10 cellular contexts compared by ENCODE assay signal in the genomic region with DNA sequence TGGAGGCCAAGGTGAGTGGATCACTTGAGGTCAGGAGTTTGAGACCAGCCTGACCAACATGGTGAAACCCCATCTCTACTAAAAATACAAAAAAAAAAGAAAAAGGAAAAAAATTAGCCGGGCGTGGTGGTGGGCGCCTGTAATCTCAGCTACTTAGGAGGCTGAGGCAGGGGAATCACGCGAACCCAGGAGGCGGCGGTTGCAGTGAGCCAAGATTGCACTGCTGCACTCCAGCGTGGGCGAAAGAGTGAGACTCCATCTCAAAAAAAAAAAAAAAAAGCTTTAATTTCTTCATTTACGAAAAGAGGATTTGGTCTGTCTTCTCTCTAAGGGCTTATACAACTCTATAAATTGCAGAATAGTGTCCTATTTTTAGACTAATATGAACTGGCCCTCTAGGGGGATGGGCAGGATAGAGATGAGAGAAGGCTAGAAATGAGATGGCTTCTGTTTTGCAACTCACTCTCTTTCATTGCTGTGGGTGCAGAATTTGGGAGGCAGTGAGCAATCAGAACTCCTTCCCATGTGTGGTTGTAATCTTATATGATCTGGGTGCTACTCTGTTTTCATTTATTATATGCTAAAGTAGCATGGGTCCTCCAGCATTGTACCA. TPM values are rescaled to one million over a fixed set of nuclear protein-coding genes. Genes with fewer than 3 reads are reported as not detected.
DNase-seq lines count a peak whose midpoint lies in the region; ATAC-seq, FAIRE-seq and TF ChIP-seq lines count a peak whose summit lies in the region.
"Had no signal": no experiment of that assay in that cellular context is flagged by ENCODE, and none has a peak within 500 bp of the region (broad histone marks: within the 10 kb centered on the region; RNA-seq: fewer than 3 reads in every experiment).

No MANE protein-coding gene starts in this region.

- TF ChIP-seq EP300 in GM12878 (IDR thresholded peaks at IDR 0.05; ENCODE audit: borderline replicate concordance in 1 of 2, control insufficient read depth in 1 of 2, low read depth in 2 of 2, low read length in 2 of 2), result no peak
- no peak for TF ChIP-seq EP300 in upper lobe of left lung (IDR thresholded peaks at IDR 0.05)

- H2AFZ ChIP-seq in GM12878 (ENCODE audit: control insufficient read depth, low read depth, low read length), result no peak overlapping the region

- H3K9me3 ChIP-seq in GM12878 (replicated peaks; ENCODE audit: control insufficient read depth, insufficient read depth, low read length) (no peaks in the 10 kb centered on the region; the same call in 2 of the 3 replicates), mucosa of descending colon (no peaks in the 10 kb centered on the region), upper lobe of left lung (no peaks in the 10 kb centered on the region)

- whole genome bisulfite sequencing in GM12878 (ENCODE audit: insufficient coverage, insufficient replicate concordance, low lambda C conversion rate, missing lambda C conversion rate), result 92% methylated on average over 10 of the region's 10 CpGs
- WGBS in upper lobe of left lung, 2 donors, result 74 to 79% methylated on average over 10 of the region's 10 CpGs

- no peak for TF ChIP-seq RAD21 in GM12878 (IDR thresholded peaks at IDR 0.05; ENCODE audit: insufficient read depth, low read depth, low read length)

- CTCF ChIA-PET in GM12878 (lab: Yijun Ruan, JAX), result interaction anchor here (0.7 to 3.9 kb wide), 3 partner anchors 10 to 137 kb away, joined by 3 to 26 read pairs (median 4); a partner anchor contains a TSS

- H3K27ac ChIP-seq in GM12878 (ENCODE audit: control insufficient read depth, insufficient read depth) (no peak overlapping the region), upper lobe of left lung (peak overlapping the region; percentile 41 to 68 (median 49))

- FAIRE-seq in GM12878 (lab: Jason Lieb, UNC), result no peak
- FAIRE-seq: endothelial cell of umbilical vein had no signal

- peak overlapping the region; percentile 39; the same call in 1 of the 2 replicates for H3K4me2 ChIP-seq in GM12878 (ENCODE audit: control insufficient read depth, insufficient read depth)

- intact Hi-C loops in Right ventricle myocardium inferior (cut with DNase I), result no loop called here
- intact Hi-C loops in cardiac septum (cut with DNase I), result no loop called here
- intact Hi-C loops in GM12878 (cut with micrococcal nuclease; ENCODE audit: unreplicated experiment), result no loop called here
- intact Hi-C loops in mucosa of descending colon (cut with DNase I, micrococcal nuclease), result no loop called here

- no peak for TF ChIP-seq CTCF in GM12878 (IDR thresholded peaks at IDR 0.05 in 2 of 3, conservative IDR thresholded peaks at IDR 0.05 in 1 of 3; ENCODE audit: control insufficient read depth in 2 of 3, extremely low read depth in 1 of 3, insufficient read depth in 1 of 3, low read depth in 3 of 3, low read length in 3 of 3)
- no peak for TF ChIP-seq CTCF in mucosa of descending colon (IDR thresholded peaks at IDR 0.05)
- no peak for TF ChIP-seq CTCF in upper lobe of left lung (IDR thresholded peaks at IDR 0.05)

- RAD21 ChIA-PET in GM12878 (lab: Charles Lee; ENCODE audit: unreplicated experiment), result interaction anchor here (0.7 to 1.7 kb wide), 3 partner anchors 23 to 176 kb away, joined by 3 to 5 read pairs (median 3); a partner anchor contains a TSS

- ATAC-seq in Right ventricle myocardium inferior (peak; percentile 65), GM12878 (peak; percentile 50), mucosa of descending colon (peak; percentile 9), upper lobe of left lung (ENCODE audit: low FRiP score in 2 of 2) (peak; percentile 21 to 68), HG03025 (IDR thresholded peaks at IDR 0.05; ENCODE audit: low FRiP score, unreplicated experiment) (no peak)

- TF ChIP-seq POLR2A in GM12878 (IDR thresholded peaks at IDR 0.05; ENCODE audit: low read depth, low read length) (no peak), upper lobe of left lung (IDR thresholded peaks at IDR 0.05) (no peak)

- peaks cover 91% of the 10 kb centered on the region for H3K79me2 ChIP-seq in GM12878 (ENCODE audit: control insufficient read depth, insufficient read depth, low read length)

- H3K4me3 ChIP-seq in GM12878 (no peak overlapping the region), mucosa of descending colon (no peak overlapping the region), upper lobe of left lung (no peak overlapping the region)

- DNase-seq in Right ventricle myocardium inferior (ENCODE audit: missing footprints) (no peak), cardiac septum (ENCODE audit: low spot score) (no peak), GM12878 (ENCODE audit: low read depth, low spot score) (no peak), mucosa of descending colon (no peak), upper lobe of left lung (peak in 1 of 2 donors; percentile 33), retina (no peak), DMS79 (lab: John Stamatoyannopoulos, UW) (no peak)
- DNase-seq: activated CD4-positive, CD25-positive, alpha-beta regulatory T cell treated with anti-CD3 and anti-CD28 coated beads, Interleukin-2, amount 50 U/mL, for 72 hours had no signal

- no peaks in the 10 kb centered on the region; the same call in 1 of the 2 replicates for H4K20me1 ChIP-seq in GM12878 (ENCODE audit: control insufficient read depth, insufficient read depth)

- H3K4me1 ChIP-seq in GM12878 (ENCODE audit: control insufficient read depth, insufficient read depth, low read length) (peaks cover 12% of the 10 kb centered on the region; the same call in 1 of the 2 replicates), mucosa of descending colon (ENCODE audit: low read depth) (peaks cover 18% of the 10 kb centered on the region), upper lobe of left lung (peaks cover 42 to 74% (median 69%) of the 10 kb centered on the region in 4 donors)

- POLR2A ChIA-PET in GM12878 (lab: Charles Lee), result interaction anchor here (0.6 to 1.2 kb wide), 4 partner anchors 17 to 767 kb away, joined by 3 to 6 read pairs (median 4); no protein-coding TSS in a partner anchor

- H3K27me3 ChIP-seq in GM12878 (replicated peaks in 1 of 2; ENCODE audit: control insufficient read depth in 2 of 2, insufficient read depth in 2 of 2, low read length in 1 of 2), result no peaks in the 10 kb centered on the region
- no peaks in the 10 kb centered on the region for H3K27me3 ChIP-seq in upper lobe of left lung

- SMC1A ChIA-PET in GM12878 (lab: Charles Lee; ENCODE audit: uncharacterized antibody, unreplicated experiment), result interaction anchor here (0.7 to 2.2 kb wide), 9 partner anchors 8 to 279 kb away, joined by 3 to 15 read pairs (median 5); a partner anchor contains a TSS

- H3K9ac ChIP-seq in GM12878 (ENCODE audit: control insufficient read depth, insufficient read depth, low read length), result no peak overlapping the region

- BruUV-seq in GM12878 (replicated peaks; lab: Mats Ljungman, UMichigan), result no TSS peak

- peaks cover 0 to 5% of the 10 kb centered on the region in 2 experiments; a peak in 1 of 4 replicates for H3K36me3 ChIP-seq in GM12878 (ENCODE audit: control insufficient read depth in 2 of 2, insufficient read depth in 2 of 2, low read length in 1 of 2)
- H3K36me3 ChIP-seq in mucosa of descending colon (ENCODE audit: low read depth), result no peaks in the 10 kb centered on the region
- H3K36me3 ChIP-seq in upper lobe of left lung, result no peaks in the 10 kb centered on the region

- in situ Hi-C loops in GM12878 (cut with MboI), result no loop called here

RNA-seq across cellular contexts. Expression of a gene that starts 11.3 kb away (rescaled TPM):
- total RNA-seq in Right ventricle myocardium inferior (5.2 TPM), cardiac septum (4.8 TPM), GM12878 (2014; rRNA removed) (15.0 and 16.0 TPM in 2 replicates), GM12878 (2014; rRNA removed; fragmentation: Illumina TruSeq; extraction: Trizol) (11.4 and 12.6 TPM in 2 replicates), GM12878 (2021) (12.7 and 13.3 TPM in 2 replicates), mucosa of descending colon (10 to 100 TPM; 15.2 to 26.4 (median 15.8) TPM), upper lobe of left lung (10 to 100 TPM; 19.5 to 36.6 (median 26.3) TPM)
- total RNA-seq in GM12878 (2013; cell fraction: nucleolus; rRNA removed), result 40.1 and 41.3 TPM in 2 replicates
- polyA plus RNA-seq in GM12878 (2011; ENCODE audit: low read depth), result 3.6 TPM
- polyA plus RNA-seq in GM12878 (2011; rRNA removed) (12.5 and 15.1 TPM in 2 replicates), GM12878 (2014; fragmentation: Illumina TruSeq; extraction: Trizol) (14.1 and 14.8 TPM in 2 replicates), GM12878 (2014; fragmentation: Nextera tagmentation; extraction: Ambion mirVana) (1 to 10 TPM; 2.5 to 2.6 TPM), GM12878 (2014; rRNA removed) (12.7 and 13.2 TPM in 2 replicates), GM12878 (2016; fragmentation: Nextera tagmentation; extraction: Ambion mirVana) (1 to 10 TPM; 6.8 to 7.5 TPM)
- 15.6 and 18.7 TPM in 2 replicates for polyA plus RNA-seq in GM12878 (2011; cell fraction: cytosol; rRNA removed)
- polyA plus RNA-seq in GM12878 (2011; cell fraction: nucleus; rRNA removed), result 14.3 and 15.4 TPM in 2 replicates
- 4.3 and 6.8 TPM in 2 replicates for polyA plus RNA-seq in GM12878 (2012)
- polyA minus RNA-seq in GM12878 (2011; rRNA and poly(A)+ RNA removed), result 40.1 and 42.2 TPM in 2 replicates
- polyA minus RNA-seq in GM12878 (2011; cell fraction: cytosol; rRNA and poly(A)+ RNA removed), result 13.3 and 17.5 TPM in 2 replicates
- 32.0 and 54.5 TPM in 2 replicates for polyA minus RNA-seq in GM12878 (2011; cell fraction: nucleus; rRNA and poly(A)+ RNA removed)

RNA-seq across cellular contexts. Expression of a gene that starts 58.0 kb away (rescaled TPM):
- total RNA-seq in Right ventricle myocardium inferior (16.9 TPM), cardiac septum (16.4 TPM), GM12878 (2014; rRNA removed) (15.2 and 19.9 TPM in 2 replicates), GM12878 (2014; rRNA removed; fragmentation: Illumina TruSeq; extraction: Trizol) (31.7 and 35.7 TPM in 2 replicates), GM12878 (2021) (20.6 and 21.4 TPM in 2 replicates), mucosa of descending colon (10 to 100 TPM; 16.5 to 26.0 (median 22.2) TPM), upper lobe of left lung (100 to 1,000 TPM in 1 of 6 donors, 10 to 100 TPM in 5; 21.0 to 116 (median 32.9) TPM)
- total RNA-seq in GM12878 (2013; cell fraction: nucleolus; rRNA removed), result 104 and 112 TPM in 2 replicates
- polyA plus RNA-seq in GM12878 (2011; ENCODE audit: low read depth), result 12.0 TPM
- polyA plus RNA-seq in GM12878 (2011; rRNA removed) (30.7 and 58.6 TPM in 2 replicates), GM12878 (2014; fragmentation: Illumina TruSeq; extraction: Trizol) (62.4 and 72.7 TPM in 2 replicates), GM12878 (2014; fragmentation: Nextera tagmentation; extraction: Ambion mirVana) (10 to 100 TPM; 24.5 to 24.7 TPM), GM12878 (2014; rRNA removed) (25.7 and 26.9 TPM in 2 replicates), GM12878 (2016; fragmentation: Nextera tagmentation; extraction: Ambion mirVana) (10 to 100 TPM; 31.0 to 32.0 TPM)
- polyA plus RNA-seq in GM12878 (2011; cell fraction: cytosol; rRNA removed), result 5.3 and 5.9 TPM in 2 replicates
- 41.7 and 54.9 TPM in 2 replicates for polyA plus RNA-seq in GM12878 (2011; cell fraction: nucleus; rRNA removed)
- polyA plus RNA-seq in GM12878 (2012), result 22.0 and 27.9 TPM in 2 replicates
- 13.8 and 13.9 TPM in 2 replicates for polyA minus RNA-seq in GM12878 (2011; rRNA and poly(A)+ RNA removed)
- polyA minus RNA-seq in GM12878 (2011; cell fraction: cytosol; rRNA and poly(A)+ RNA removed), result 4.8 and 5.6 TPM in 2 replicates
- 31.8 and 55.0 TPM in 2 replicates for polyA minus RNA-seq in GM12878 (2011; cell fraction: nucleus; rRNA and poly(A)+ RNA removed)

RNA-seq across cellular contexts. Expression of a gene that starts 58.2 kb away (rescaled TPM):
- total RNA-seq in Right ventricle myocardium inferior, result 6.0 TPM
- 7.6 TPM for total RNA-seq in cardiac septum
- total RNA-seq in GM12878 (2013; cell fraction: nucleolus; rRNA removed), result 10.9 and 13.3 TPM in 2 replicates
- total RNA-seq in GM12878 (2014; rRNA removed), result 3.8 and 6.3 TPM in 2 replicates
- total RNA-seq in GM12878 (2014; rRNA removed; fragmentation: Illumina TruSeq; extraction: Trizol), result 11.1 and 11.7 TPM in 2 replicates
- total RNA-seq in GM12878 (2021), result 8.4 and 8.6 TPM in 2 replicates
- 3.1 TPM for polyA plus RNA-seq in GM12878 (2011; ENCODE audit: low read depth)
- polyA plus RNA-seq in GM12878 (2011; rRNA removed), result 11.3 and 20.1 TPM in 2 replicates
- 2.7 and 3.0 TPM in 2 replicates for polyA plus RNA-seq in GM12878 (2011; cell fraction: cytosol; rRNA removed)
- polyA plus RNA-seq in GM12878 (2011; cell fraction: nucleus; rRNA removed), result 10.2 and 11.2 TPM in 2 replicates
- 4.4 and 9.8 TPM in 2 replicates for polyA plus RNA-seq in GM12878 (2012)
- polyA plus RNA-seq in GM12878 (2014; fragmentation: Illumina TruSeq; extraction: Trizol), result 12.4 and 16.3 TPM in 2 replicates
- 1 to 10 TPM; 4.6 to 4.8 TPM for polyA plus RNA-seq in GM12878 (2014; fragmentation: Nextera tagmentation; extraction: Ambion mirVana)
- 7.4 and 8.9 TPM in 2 replicates for polyA plus RNA-seq in GM12878 (2014; rRNA removed)
- 1 to 10 TPM; 7.8 to 8.4 TPM for polyA plus RNA-seq in GM12878 (2016; fragmentation: Nextera tagmentation; extraction: Ambion mirVana)
- polyA minus RNA-seq in GM12878 (2011; rRNA and poly(A)+ RNA removed), result 4.2 and 6.8 TPM in 2 replicates
- 2.2 and 2.7 TPM in 2 replicates for polyA minus RNA-seq in GM12878 (2011; cell fraction: cytosol; rRNA and poly(A)+ RNA removed)
- polyA minus RNA-seq in GM12878 (2011; cell fraction: nucleus; rRNA and poly(A)+ RNA removed), result 5.2 and 5.3 TPM in 2 replicates
- total RNA-seq in mucosa of descending colon, result 1 to 10 TPM; 9.4 to 9.9 (median 9.8) TPM
- total RNA-seq in upper lobe of left lung, result 10 to 100 TPM in 2 of 6 donors, 1 to 10 TPM in 4; 2.8 to 18.7 (median 7.8) TPM
